ENCODE assay signal across 8 cellular contexts in the genomic region with DNA sequence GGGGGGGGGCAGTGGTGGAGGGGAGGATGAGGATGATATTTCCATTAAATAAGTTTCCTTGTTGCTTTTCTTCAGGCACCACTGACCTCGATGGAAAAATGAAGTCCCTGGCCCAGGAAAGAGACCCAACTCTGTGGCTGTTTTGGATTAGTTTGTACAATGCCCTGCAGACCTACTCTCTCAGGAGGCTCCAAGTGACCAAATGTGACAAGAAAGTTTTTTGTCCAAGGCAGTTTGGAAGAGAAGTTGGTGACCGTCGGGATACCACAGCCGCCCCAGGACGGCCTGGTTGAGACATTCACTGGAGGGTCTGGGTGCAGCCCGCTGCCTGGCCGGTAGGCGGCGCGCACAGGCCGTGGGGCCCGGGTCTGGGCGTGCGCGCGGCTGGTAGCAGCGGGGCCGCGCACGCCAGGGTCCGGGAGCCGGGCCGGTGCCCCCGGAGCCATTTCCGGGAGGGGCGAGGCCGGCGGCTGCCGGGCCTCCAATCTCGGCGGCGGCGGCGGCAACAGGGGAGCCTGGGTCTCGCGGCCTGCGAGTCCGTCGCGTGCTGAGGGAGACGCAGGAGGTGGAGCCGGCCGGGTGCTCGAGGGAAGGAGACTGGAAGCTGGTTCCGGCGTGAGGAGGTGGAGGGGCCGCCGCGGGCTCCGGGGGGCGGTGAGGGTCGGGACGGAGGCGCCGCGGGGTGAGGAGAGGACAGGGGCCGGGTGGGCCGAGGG. TPM values are rescaled to one million over a fixed set of nuclear protein-coding genes. Genes with fewer than 3 reads are reported as not detected.
DNase-seq lines count a peak whose midpoint lies in the region; ATAC-seq and TF ChIP-seq lines count a peak whose summit lies in the region.

TSS of gene SGPL1 (plus strand) at position 445 of the 716 bp plus-strand sequence. CDS start 906 bp downstream, outside the sequence.

- peaks cover 21% of the 10 kb centered on the region for H4K20me1 ChIP-seq in GM23338 (replicated peaks; ENCODE audit: insufficient read depth)

- H3K27me3 ChIP-seq in GM23338 (ENCODE audit: insufficient read depth) (no peaks in the 10 kb centered on the region), trophoblast cell (ENCODE audit: insufficient read depth, low read length) (no peaks in the 10 kb centered on the region), tibial artery (no peaks in the 10 kb centered on the region)

- peak within 1 kb of the TSS; percentile 89 for H3K4me2 ChIP-seq in GM23338
- H3K4me2 ChIP-seq in trophoblast cell (ENCODE audit: low read length): peak within 1 kb of the TSS; percentile 56

- peak within 1 kb of the TSS; percentile 98 for H4K8ac ChIP-seq in trophoblast cell (ENCODE audit: low read depth, low read length)

- H3F3A ChIP-seq in GM23338 (replicated peaks; ENCODE audit: low read depth): 0 out of 2 replicates have a peak, but pooled peaks cover 2% of the 10 kb centered on the region

- H3K9me2 ChIP-seq in GM23338 (ENCODE audit: insufficient read depth): no peaks in the 10 kb centered on the region

- H3K9me3 ChIP-seq in trophoblast cell (ENCODE audit: insufficient read depth, low read depth, low read length) (no peaks in the 10 kb centered on the region), tibial artery (no peaks in the 10 kb centered on the region)

- intact Hi-C loops in Right ventricle myocardium superior (cut with DNase I): loop anchor here (2.0 kb wide), 1 partner anchor 67 kb away; no protein-coding TSS in a partner anchor
- intact Hi-C loops in tibial artery (cut with DNase I; ENCODE audit: low total_unique reads): loop anchor here (1.0 kb wide), 1 partner anchor 65 kb away; no protein-coding TSS in a partner anchor

- H3K36me3 ChIP-seq in GM23338 (ENCODE audit: insufficient read depth) (peaks cover 12% of the 10 kb centered on the region), trophoblast cell (ENCODE audit: control insufficient read depth in 1 of 2, insufficient read depth in 2 of 2, low read length in 2 of 2) (peaks cover 7 to 10% of the 10 kb centered on the region in 2 experiments), tibial artery (peaks cover 0 to 27% (median 0%) of the 10 kb centered on the region in 3 donors)

- peak within 1 kb of the TSS; percentile 98 for H4K91ac ChIP-seq in trophoblast cell (ENCODE audit: low read depth, low read length)

- peak within 1 kb of the TSS; percentile 100 for H3K14ac ChIP-seq in trophoblast cell (ENCODE audit: low read length)

- peaks cover 7% of the 10 kb centered on the region for H3K79me1 ChIP-seq in trophoblast cell (ENCODE audit: low read length)

- peaks cover 11% of the 10 kb centered on the region for H3K4me1 Mint-ChIP-seq in GM23338
- H3K4me1 Mint-ChIP-seq in activated naive CD8-positive, alpha-beta T cell treated with anti-CD3 and anti-CD28 coated beads, Interleukin-2, amount 50 U/mL, for 24 hours: peaks cover 45% of the 10 kb centered on the region

- no CpG with 5 or more reads among the region's 58 CpGs for WGBS in trophoblast cell (ENCODE audit: extremely low coverage, insufficient coverage, insufficient read length)

- ATAC-seq in GM23338: peak; percentile 87
- ATAC-seq in activated naive CD8-positive, alpha-beta T cell treated with anti-CD3 and anti-CD28 coated beads, Interleukin-2, amount 50 U/mL, for 24 hours: peak; percentile 88
- peak; percentile 98 for ATAC-seq in Right ventricle myocardium superior (ENCODE audit: poor library complexity)

- peak within 1 kb of the TSS; percentile 98 for H2BK5ac ChIP-seq in trophoblast cell (ENCODE audit: low read depth, low read length, poor library complexity)

- H3K36me3 Mint-ChIP-seq in GM23338 (ENCODE audit: low read depth): peaks cover 36% of the 10 kb centered on the region
- peaks cover 28% of the 10 kb centered on the region for H3K36me3 Mint-ChIP-seq in activated naive CD8-positive, alpha-beta T cell treated with anti-CD3 and anti-CD28 coated beads, Interleukin-2, amount 50 U/mL, for 24 hours (ENCODE audit: low read depth)

- peak within 1 kb of the TSS; percentile 83 for H2BK12ac ChIP-seq in trophoblast cell (ENCODE audit: low read length)

- peak within 1 kb of the TSS; percentile 94 for H3K9ac ChIP-seq in trophoblast cell (ENCODE audit: low read length)

- H3K4me1 ChIP-seq in GM23338 (ENCODE audit: insufficient read depth): peaks cover 12% of the 10 kb centered on the region; the same call in 1 of the 2 replicates
- H3K4me1 ChIP-seq in trophoblast cell (ENCODE audit: control insufficient read depth in 1 of 2, insufficient read depth in 2 of 2, low read length in 2 of 2): peaks cover 0 to 3% of the 10 kb centered on the region in 2 experiments
- peaks cover 0 to 16% (median 8%) of the 10 kb centered on the region in 4 donors for H3K4me1 ChIP-seq in tibial artery

- H3K79me2 ChIP-seq in GM23338 (replicated peaks; ENCODE audit: insufficient read depth): peaks cover 40% of the 10 kb centered on the region
- H3K79me2 ChIP-seq in trophoblast cell (ENCODE audit: control insufficient read depth, insufficient read depth, low read length, poor library complexity): peaks cover 4% of the 10 kb centered on the region

- no peak within 1 kb of the TSS for H3K23ac ChIP-seq in trophoblast cell (ENCODE audit: low read length)

- peaks cover 7% of the 10 kb centered on the region for H3K27me3 Mint-ChIP-seq in GM23338 (ENCODE audit: insufficient read depth, low read depth, poor library complexity)
- no peaks in the 10 kb centered on the region for H3K27me3 Mint-ChIP-seq in activated naive CD8-positive, alpha-beta T cell treated with anti-CD3 and anti-CD28 coated beads, Interleukin-2, amount 50 U/mL, for 24 hours

- H3K4me3 ChIP-seq in GM23338: peak within 1 kb of the TSS; percentile 96
- H3K4me3 ChIP-seq in LNCaP clone FGC (ENCODE audit: low read depth, low read length): peak within 1 kb of the TSS; percentile 61
- peak within 1 kb of the TSS; percentile 92 for H3K4me3 ChIP-seq in trophoblast cell (ENCODE audit: low read depth, low read length)
- peak within 1 kb of the TSS; percentile 80 to 81 for H3K4me3 ChIP-seq in tibial artery

- H2AFZ ChIP-seq in GM23338 (peak within 1 kb of the TSS; percentile 99), trophoblast cell (ENCODE audit: insufficient read depth, low read length, poor library complexity) (peak within 1 kb of the TSS; percentile 98)

- peak within 1 kb of the TSS; percentile 94 for H3K27ac Mint-ChIP-seq in GM23338
- H3K27ac Mint-ChIP-seq in activated naive CD8-positive, alpha-beta T cell treated with anti-CD3 and anti-CD28 coated beads, Interleukin-2, amount 50 U/mL, for 24 hours: peak within 1 kb of the TSS; percentile 82

- DNase-seq in GDM1 (lab: John Stamatoyannopoulos, UW) (peak; percentile 72), GM23338 (ENCODE audit: low spot score) (peak; percentile 93), LNCaP clone FGC (ENCODE audit: low read depth) (no peak), SW480 (ENCODE audit: low spot score) (peak; percentile 81), Right ventricle myocardium superior (peak; percentile 93), trophoblast cell (peak; percentile 72 to 90), tibial artery (peak; percentile 84 to 90)
- DNase-seq in activated naive CD8-positive, alpha-beta T cell treated with anti-CD3 and anti-CD28 coated beads, Interleukin-2, amount 50 U/mL, for 24 hours: peak; percentile 91

- H3K9me3 Mint-ChIP-seq in GM23338: no peaks in the 10 kb centered on the region
- no peaks in the 10 kb centered on the region for H3K9me3 Mint-ChIP-seq in activated naive CD8-positive, alpha-beta T cell treated with anti-CD3 and anti-CD28 coated beads, Interleukin-2, amount 50 U/mL, for 24 hours

- H3K4me3 Mint-ChIP-seq in GM23338: peak within 1 kb of the TSS; percentile 91
- peak within 1 kb of the TSS; percentile 93 for H3K4me3 Mint-ChIP-seq in activated naive CD8-positive, alpha-beta T cell treated with anti-CD3 and anti-CD28 coated beads, Interleukin-2, amount 50 U/mL, for 24 hours

- TF ChIP-seq CTCF in GM23338 (conservative IDR thresholded peaks at IDR 0.05; ENCODE audit: low read depth in 2 of 2) (peak; percentile 65 to 90), LNCaP clone FGC (IDR thresholded peaks at IDR 0.05; ENCODE audit: control insufficient read depth, extremely low read depth, insufficient read depth) (peak; percentile 98), tibial artery (IDR thresholded peaks at IDR 0.05) (peak; percentile 94 to 99)

- H4K12ac ChIP-seq in trophoblast cell (ENCODE audit: low read depth, low read length): peak within 1 kb of the TSS; percentile 96

- H3K18ac ChIP-seq in trophoblast cell (ENCODE audit: low read length): peak within 1 kb of the TSS; percentile 100

- peak within 1 kb of the TSS; percentile 97 for H2BK120ac ChIP-seq in trophoblast cell (ENCODE audit: insufficient read depth, low read length, poor library complexity)

- no peak within 1 kb of the TSS for H2AK5ac ChIP-seq in trophoblast cell (ENCODE audit: low read length)

- H3K4ac ChIP-seq in trophoblast cell (ENCODE audit: low read depth, low read length): peak within 1 kb of the TSS; percentile 90

- H3K27ac ChIP-seq in GM23338 (ENCODE audit: low read depth) (peak within 1 kb of the TSS; percentile 92), trophoblast cell (ENCODE audit: low read depth, low read length) (peak within 1 kb of the TSS; percentile 100), tibial artery (peak within 1 kb of the TSS; percentile 87 to 93)

TF ChIP-seq in GM23338, 12 proteins besides CTCF, POLR2A, EP300 and RAD21:
- TF ChIP-seq EZH2phosphoT487 (IDR thresholded peaks at IDR 0.05; ENCODE audit: unreplicated experiment) (no peak), POLR2AphosphoS5 (IDR thresholded peaks at IDR 0.05; ENCODE audit: low read depth) (peak; percentile 53)
TF ChIP-seq in GM23338: peak in this region for 1.

RNA-seq across cellular contexts. Expression of gene SGPL1, which starts in this region (rescaled TPM):
- 42.7 and 43.5 TPM in 2 replicates for total RNA-seq in GM23338 (2014; rRNA removed; shearing (Covaris generic))
- polyA plus RNA-seq in GM23338 (2016; fragmentation: Nextera tagmentation; extraction: Ambion mirVana): 10.6 and 12.0 TPM in 2 replicates
- total RNA-seq in Right ventricle myocardium superior: 11.6 TPM
- 28.1 and 29.4 TPM in 2 replicates for polyA plus RNA-seq in trophoblast cell (2013)
